ENCODE assay signal across 1 cellular context in the genomic region with DNA sequence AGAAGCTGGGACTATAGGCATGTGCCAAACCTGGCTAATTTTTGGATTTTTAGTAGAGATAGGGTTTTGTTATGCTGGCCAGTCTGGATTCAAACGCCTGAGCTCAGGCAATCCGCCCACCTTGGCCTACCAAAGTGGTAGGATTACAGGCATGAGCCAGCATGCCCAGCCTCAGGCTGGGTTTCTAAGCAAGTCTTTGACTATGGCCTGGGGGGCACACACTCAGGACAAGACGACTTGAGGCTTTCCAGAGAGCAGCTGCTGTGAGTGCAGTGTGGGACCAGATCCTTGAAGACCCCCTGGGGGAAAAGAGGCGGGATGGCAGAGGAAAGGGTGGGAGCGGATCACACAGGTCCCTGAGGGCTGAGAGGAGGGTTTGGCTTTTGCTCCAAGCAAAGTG.
TF ChIP-seq lines count a peak whose summit lies in the region.

No MANE protein-coding gene starts in this region.

TF ChIP-seq in GM23338, 12 proteins besides CTCF, POLR2A, EP300 and RAD21 (continued from another document):
- TF ChIP-seq, protein P1, sequence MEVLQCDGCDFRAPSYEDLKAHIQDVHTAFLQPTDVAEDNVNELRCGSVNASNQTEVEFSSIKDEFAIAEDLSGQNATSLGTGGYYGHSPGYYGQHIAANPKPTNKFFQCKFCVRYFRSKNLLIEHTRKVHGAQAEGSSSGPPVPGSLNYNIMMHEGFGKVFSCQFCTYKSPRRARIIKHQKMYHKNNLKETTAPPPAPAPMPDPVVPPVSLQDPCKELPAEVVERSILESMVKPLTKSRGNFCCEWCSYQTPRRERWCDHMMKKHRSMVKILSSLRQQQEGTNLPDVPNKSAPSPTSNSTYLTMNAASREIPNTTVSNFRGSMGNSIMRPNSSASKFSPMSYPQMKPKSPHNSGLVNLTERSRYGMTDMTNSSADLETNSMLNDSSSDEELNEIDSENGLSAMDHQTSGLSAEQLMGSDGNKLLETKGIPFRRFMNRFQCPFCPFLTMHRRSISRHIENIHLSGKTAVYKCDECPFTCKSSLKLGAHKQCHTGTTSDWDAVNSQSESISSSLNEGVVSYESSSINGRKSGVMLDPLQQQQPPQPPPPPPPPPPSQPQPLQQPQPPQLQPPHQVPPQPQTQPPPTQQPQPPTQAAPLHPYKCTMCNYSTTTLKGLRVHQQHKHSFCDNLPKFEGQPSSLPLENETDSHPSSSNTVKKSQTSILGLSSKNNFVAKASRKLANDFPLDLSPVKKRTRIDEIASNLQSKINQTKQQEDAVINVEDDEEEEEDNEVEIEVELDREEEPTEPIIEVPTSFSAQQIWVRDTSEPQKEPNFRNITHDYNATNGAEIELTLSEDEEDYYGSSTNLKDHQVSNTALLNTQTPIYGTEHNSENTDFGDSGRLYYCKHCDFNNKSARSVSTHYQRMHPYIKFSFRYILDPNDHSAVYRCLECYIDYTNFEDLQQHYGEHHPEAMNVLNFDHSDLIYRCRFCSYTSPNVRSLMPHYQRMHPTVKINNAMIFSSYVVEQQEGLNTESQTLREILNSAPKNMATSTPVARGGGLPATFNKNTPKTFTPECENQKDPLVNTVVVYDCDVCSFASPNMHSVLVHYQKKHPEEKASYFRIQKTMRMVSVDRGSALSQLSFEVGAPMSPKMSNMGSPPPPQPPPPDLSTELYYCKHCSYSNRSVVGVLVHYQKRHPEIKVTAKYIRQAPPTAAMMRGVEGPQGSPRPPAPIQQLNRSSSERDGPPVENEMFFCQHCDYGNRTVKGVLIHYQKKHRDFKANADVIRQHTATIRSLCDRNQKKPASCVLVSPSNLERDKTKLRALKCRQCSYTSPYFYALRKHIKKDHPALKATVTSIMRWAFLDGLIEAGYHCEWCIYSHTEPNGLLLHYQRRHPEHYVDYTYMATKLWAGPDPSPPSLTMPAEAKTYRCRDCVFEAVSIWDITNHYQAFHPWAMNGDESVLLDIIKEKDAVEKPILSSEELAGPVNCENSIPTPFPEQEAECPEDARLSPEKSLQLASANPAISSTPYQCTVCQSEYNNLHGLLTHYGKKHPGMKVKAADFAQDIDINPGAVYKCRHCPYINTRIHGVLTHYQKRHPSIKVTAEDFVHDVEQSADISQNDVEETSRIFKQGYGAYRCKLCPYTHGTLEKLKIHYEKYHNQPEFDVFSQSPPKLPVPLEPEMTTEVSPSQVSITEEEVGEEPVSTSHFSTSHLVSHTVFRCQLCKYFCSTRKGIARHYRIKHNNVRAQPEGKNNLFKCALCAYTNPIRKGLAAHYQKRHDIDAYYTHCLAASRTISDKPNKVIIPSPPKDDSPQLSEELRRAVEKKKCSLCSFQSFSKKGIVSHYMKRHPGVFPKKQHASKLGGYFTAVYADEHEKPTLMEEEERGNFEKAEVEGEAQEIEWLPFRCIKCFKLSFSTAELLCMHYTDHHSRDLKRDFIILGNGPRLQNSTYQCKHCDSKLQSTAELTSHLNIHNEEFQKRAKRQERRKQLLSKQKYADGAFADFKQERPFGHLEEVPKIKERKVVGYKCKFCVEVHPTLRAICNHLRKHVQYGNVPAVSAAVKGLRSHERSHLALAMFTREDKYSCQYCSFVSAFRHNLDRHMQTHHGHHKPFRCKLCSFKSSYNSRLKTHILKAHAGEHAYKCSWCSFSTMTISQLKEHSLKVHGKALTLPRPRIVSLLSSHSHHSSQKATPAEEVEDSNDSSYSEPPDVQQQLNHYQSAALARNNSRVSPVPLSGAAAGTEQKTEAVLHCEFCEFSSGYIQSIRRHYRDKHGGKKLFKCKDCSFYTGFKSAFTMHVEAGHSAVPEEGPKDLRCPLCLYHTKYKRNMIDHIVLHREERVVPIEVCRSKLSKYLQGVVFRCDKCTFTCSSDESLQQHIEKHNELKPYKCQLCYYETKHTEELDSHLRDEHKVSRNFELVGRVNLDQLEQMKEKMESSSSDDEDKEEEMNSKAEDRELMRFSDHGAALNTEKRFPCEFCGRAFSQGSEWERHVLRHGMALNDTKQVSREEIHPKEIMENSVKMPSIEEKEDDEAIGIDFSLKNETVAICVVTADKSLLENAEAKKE (CRISPR knock-in tag; IDR thresholded peaks at IDR 0.05): no peak
